1 cellular context compared by ENCODE assay signal in genomic region chrX:155635019-155635418, GRCh38. TPM values are rescaled to one million over a fixed set of nuclear protein-coding genes. Genes with fewer than 3 reads are reported as not detected.
"Had no signal": no experiment of that assay in that cellular context is flagged by ENCODE, and none has a peak within 500 bp of the region (broad histone marks: within the 10 kb centered on the region; RNA-seq: fewer than 3 reads in every experiment).

No MANE protein-coding gene starts in this region.

RNA-seq across cellular contexts. Expression of gene SPRY3, which starts 22.6 kb away (rescaled TPM):
- polyA plus RNA-seq: IgD-negative memory B cell had no signal
